9 cellular contexts compared by ENCODE assay signal in genomic region chr22:23243006-23243573, GRCh38.
DNase-seq lines count a peak whose midpoint lies in the region; ATAC-seq, FAIRE-seq and TF ChIP-seq lines count a peak whose summit lies in the region.
"Had no signal": no experiment of that assay in that cellular context is flagged by ENCODE, and none has a peak within 500 bp of the region (broad histone marks: within the 10 kb centered on the region; RNA-seq: fewer than 3 reads in every experiment).

No MANE protein-coding gene starts in this region.

- peak; percentile 78 for DNase-seq in activated CD4-positive, alpha-beta memory T cell treated with anti-CD3 and anti-CD28 coated beads, Interleukin-2, amount 10 ng/mL, durations not matched to agents 7 days and 5 days
- DNase-seq in endodermal cell (peak; percentile 89), GM12892 (ENCODE audit: insufficient read length) (no peak), COLO829 (ENCODE audit: low spot score) (no peak), kidney (no peak)
- peak; percentile 43 to 67 for DNase-seq in stimulated activated CD4-positive, alpha-beta T cell treated with anti-CD3 and anti-CD28 coated beads, Interleukin-4, amount 100 ng/mL, for 48 hours (ENCODE audit: low read depth in 2 of 2)
- DNase-seq: KG1 had no signal

- H3K4me1 Mint-ChIP-seq in activated CD4-positive, alpha-beta memory T cell treated with anti-CD3 and anti-CD28 coated beads, Interleukin-2, amount 10 ng/mL, durations not matched to agents 7 days and 5 days = peaks cover 80% of the 10 kb centered on the region
- H3K4me1 Mint-ChIP-seq in endodermal cell = peaks cover 70% of the 10 kb centered on the region

- H3K36me3 Mint-ChIP-seq in activated CD4-positive, alpha-beta memory T cell treated with anti-CD3 and anti-CD28 coated beads, Interleukin-2, amount 10 ng/mL, durations not matched to agents 7 days and 5 days (ENCODE audit: low read depth) = peaks cover 12% of the 10 kb centered on the region
- peaks cover 11% of the 10 kb centered on the region for H3K36me3 Mint-ChIP-seq in endodermal cell (ENCODE audit: low read depth)

- no peaks in the 10 kb centered on the region for H3K9me3 Mint-ChIP-seq in activated CD4-positive, alpha-beta memory T cell treated with anti-CD3 and anti-CD28 coated beads, Interleukin-2, amount 10 ng/mL, durations not matched to agents 7 days and 5 days
- peaks cover 3% of the 10 kb centered on the region for H3K9me3 Mint-ChIP-seq in endodermal cell

- H3K9me3 ChIP-seq in endodermal cell (ENCODE audit: control insufficient read depth, low read length) (peaks cover 7% of the 10 kb centered on the region), kidney (ENCODE audit: control insufficient read depth in 1 of 2, low read length in 2 of 2) (no peaks in the 10 kb centered on the region)

- WGBS in endodermal cell (ENCODE audit: insufficient coverage in 1 of 2, insufficient read length in 1 of 2), 2 experiments = 11 to 20% methylated on average over 2 to 7 of the region's 8 CpGs

- peaks cover 19% of the 10 kb centered on the region for H3K36me3 ChIP-seq in endodermal cell (ENCODE audit: control insufficient read depth, insufficient read depth, low read length)
- H3K36me3 ChIP-seq in kidney (ENCODE audit: control insufficient read depth in 1 of 2, insufficient read depth in 2 of 2, low read length in 2 of 2) = no peaks in the 10 kb centered on the region

- POLR2A ChIA-PET in activated CD4-positive, alpha-beta memory T cell treated with anti-CD3 and anti-CD28 coated beads, Interleukin-2, amount 10 ng/mL, durations not matched to agents 7 days and 5 days (lab: Charles Lee) = interaction anchor here (0.5 to 3.0 kb wide), 13 partner anchors 9 to 927 kb away, joined by 3 to 25 read pairs (median 3); no protein-coding TSS in a partner anchor

- H3K9ac ChIP-seq in endodermal cell (ENCODE audit: extremely low read depth, low read length, poor library complexity, severe bottlenecking) (peak overlapping the region; percentile 65), kidney (ENCODE audit: low read length in 2 of 2) (no peak overlapping the region)

- FAIRE-seq in GM12892 (lab: Jason Lieb, UNC) = no peak
- no peak for FAIRE-seq in kidney (lab: Jason Lieb, UNC)

- H3K4me1 ChIP-seq in endodermal cell (ENCODE audit: control insufficient read depth, insufficient read depth, low read length) (peaks cover 40% of the 10 kb centered on the region), kidney (ENCODE audit: control insufficient read depth in 1 of 2, insufficient read depth in 1 of 2, low read depth in 1 of 2, low read length in 2 of 2) (peaks cover 24% of the 10 kb centered on the region in 2 donors)

- H3K27ac ChIP-seq in endodermal cell (ENCODE audit: low read depth, low read length) = peak overlapping the region; percentile 100
- H3K27ac ChIP-seq in kidney (ENCODE audit: low read depth in 2 of 2, low read length in 2 of 2) = no peak overlapping the region

- TF ChIP-seq POLR2A in GM12892 (IDR thresholded peaks at IDR 0.05; ENCODE audit: low read depth, low read length) = no peak

- no peak for TF ChIP-seq CTCF in endodermal cell (conservative IDR thresholded peaks at IDR 0.05)
- no peak for TF ChIP-seq CTCF in kidney (IDR thresholded peaks at IDR 0.05; ENCODE audit: borderline replicate concordance, extremely low read depth, insufficient read depth)

- H3K27me3 ChIP-seq in endodermal cell (ENCODE audit: control insufficient read depth, insufficient read depth, low read length, poor library complexity, severe bottlenecking) = no peaks in the 10 kb centered on the region

- no peaks in the 10 kb centered on the region for H3K27me3 Mint-ChIP-seq in activated CD4-positive, alpha-beta memory T cell treated with anti-CD3 and anti-CD28 coated beads, Interleukin-2, amount 10 ng/mL, durations not matched to agents 7 days and 5 days
- H3K27me3 Mint-ChIP-seq in endodermal cell (ENCODE audit: insufficient read depth) = no peaks in the 10 kb centered on the region

- intact Hi-C loops in kidney (cut with DNase I) = no loop called here

- H3K27ac Mint-ChIP-seq in activated CD4-positive, alpha-beta memory T cell treated with anti-CD3 and anti-CD28 coated beads, Interleukin-2, amount 10 ng/mL, durations not matched to agents 7 days and 5 days = peak overlapping the region; percentile 79
- peak overlapping the region; percentile 96 for H3K27ac Mint-ChIP-seq in endodermal cell

- CTCF ChIA-PET in activated CD4-positive, alpha-beta memory T cell treated with anti-CD3 and anti-CD28 coated beads, Interleukin-2, amount 10 ng/mL, durations not matched to agents 7 days and 5 days (lab: Charles Lee) = interaction anchor here (0.7 to 2.4 kb wide), 12 partner anchors 14 to 827 kb away, joined by 3 to 11 read pairs (median 4); partner anchors contain the start of gene BCR

- ATAC-seq in GM19351 (IDR thresholded peaks at IDR 0.05; ENCODE audit: unreplicated experiment) (peak; percentile 47), HG02642 (IDR thresholded peaks at IDR 0.05; ENCODE audit: poor library complexity, unreplicated experiment) (no peak)

- H3K4me3 ChIP-seq in endodermal cell (ENCODE audit: low read length) = peak overlapping the region; percentile 11
- H3K4me3 ChIP-seq in kidney (ENCODE audit: low read length in 2 of 2) = no peak overlapping the region

- H3K4me3 Mint-ChIP-seq in activated CD4-positive, alpha-beta memory T cell treated with anti-CD3 and anti-CD28 coated beads, Interleukin-2, amount 10 ng/mL, durations not matched to agents 7 days and 5 days = peak overlapping the region; percentile 27
- H3K4me3 Mint-ChIP-seq in endodermal cell = peak overlapping the region; percentile 44

Comparison
In these comparisons a context has a peak if more than half of its experiments do, and no peak if none do; other contexts are left out.
1. DNase-seq: peak in activated CD4-positive, alpha-beta memory T cell treated with anti-CD3 and anti-CD28 coated beads, Interleukin-2, amount 10 ng/mL, durations not matched to agents 7 days and 5 days (single experiment), endodermal cell (single experiment) and stimulated activated CD4-positive, alpha-beta T cell treated with anti-CD3 and anti-CD28 coated beads, Interleukin-4, amount 100 ng/mL, for 48 hours (2 of 2); none in GM12892 (single experiment), COLO829 (single experiment) and kidney (single experiment).